In genomic region chr5:1799602-1800469, GRCh38 we compare ENCODE assay signal across 1 cellular context.
TF ChIP-seq lines count a peak whose summit lies in the region.

MRPL36 (minus strand) TSS chr5:1799837; CDS start chr5:1798935, 902 bp downstream.

TF ChIP-seq in K562, 482 proteins besides CTCF, POLR2A, EP300 and RAD21 (continued from another document and continues in another):
- TF ChIP-seq ZBTB12 (CRISPR knock-in tag; IDR thresholded peaks at IDR 0.05) (peak; percentile 59), USF2 (CRISPR knock-in tag; IDR thresholded peaks at IDR 0.05) (peak; percentile 98), DDX20 (tag; IDR thresholded peaks at IDR 0.05; ENCODE audit: low read depth) (no peak), DMBX1 (CRISPR knock-in tag; IDR thresholded peaks at IDR 0.05; ENCODE audit: borderline replicate concordance) (no peak), CHCHD3 (CRISPR knock-in tag; IDR thresholded peaks at IDR 0.05) (no peak), NR0B1 (IDR thresholded peaks at IDR 0.05; ENCODE audit: partially characterized antibody) (no peak), CSDE1 (IDR thresholded peaks at IDR 0.05) (no peak), ZNF79 (CRISPR knock-in tag; IDR thresholded peaks at IDR 0.05; ENCODE audit: low read depth) (no peak), TSHZ1 (CRISPR knock-in tag; IDR thresholded peaks at IDR 0.05) (no peak), SETDB1 (IDR thresholded peaks at IDR 0.05; ENCODE audit: low read length) (no peak), EP400 (IDR thresholded peaks at IDR 0.05) (peak; percentile 86), SRSF1 (IDR thresholded peaks at IDR 0.05; ENCODE audit: low read depth, low read length) (no peak), ZNF280B (CRISPR knock-in tag; IDR thresholded peaks at IDR 0.05) (no peak), GTF2E2 (tag; IDR thresholded peaks at IDR 0.05) (no peak), ZZZ3 (IDR thresholded peaks at IDR 0.05) (no peak), ZNF76 (CRISPR knock-in tag; IDR thresholded peaks at IDR 0.05; ENCODE audit: borderline replicate concordance) (no peak), SNAPC5 (CRISPR knock-in tag; IDR thresholded peaks at IDR 0.05) (no peak), SMAD4 (CRISPR knock-in tag; conservative IDR thresholded peaks at IDR 0.05) (no peak), ZNF23 (CRISPR knock-in tag; IDR thresholded peaks at IDR 0.05) (no peak), ADNP (tag; IDR thresholded peaks at IDR 0.05) (no peak), FIP1L1 (IDR thresholded peaks at IDR 0.05; ENCODE audit: low read depth, low read length, poor library complexity, severe bottlenecking) (no peak), GABPB2 (CRISPR knock-in tag; conservative IDR thresholded peaks at IDR 0.05) (no peak), SAFB2 (IDR thresholded peaks at IDR 0.05; ENCODE audit: borderline replicate concordance, low read depth, low read length, severe bottlenecking) (no peak), ZNF551 (CRISPR knock-in tag; IDR thresholded peaks at IDR 0.05) (no peak), EHMT2 (IDR thresholded peaks at IDR 0.05) (no peak), MBD1 (CRISPR knock-in tag; IDR thresholded peaks at IDR 0.05) (no peak), TAF15 (IDR thresholded peaks at IDR 0.05; ENCODE audit: low read depth, low read length) (no peak), DIDO1 (tag; IDR thresholded peaks at IDR 0.05; ENCODE audit: low read depth) (peak; percentile 44; the same call in 1 of the 2 replicates), SIRT6 (IDR thresholded peaks at IDR 0.05; ENCODE audit: low read depth, low read length) (no peak), TRIM28 (IDR thresholded peaks at IDR 0.05) (peak; percentile 96), TFAP4 (CRISPR knock-in tag; IDR thresholded peaks at IDR 0.05; ENCODE audit: borderline replicate concordance) (peak; percentile 66), ZNF263 (CRISPR knock-in tag; IDR thresholded peaks at IDR 0.05; ENCODE audit: borderline replicate concordance) (peak; percentile 54; the same call in 1 of the 2 replicates), ERF (CRISPR knock-in tag; IDR thresholded peaks at IDR 0.05) (no peak), ARID3B (CRISPR knock-in tag; IDR thresholded peaks at IDR 0.05; ENCODE audit: borderline replicate concordance) (no peak), CREBBP (IDR thresholded peaks at IDR 0.05; ENCODE audit: low read depth, low read length) (no peak), ZKSCAN8 (CRISPR knock-in tag; IDR thresholded peaks at IDR 0.05) (no peak), CEBPG (CRISPR knock-in tag; IDR thresholded peaks at IDR 0.05) (no peak), CEBPG (tag; conservative IDR thresholded peaks at IDR 0.05 in 1 of 2, IDR thresholded peaks at IDR 0.05 in 1 of 2) (no peak), ZNF124 (CRISPR knock-in tag; IDR thresholded peaks at IDR 0.05) (no peak), MLLT1 (IDR thresholded peaks at IDR 0.05) (peak; percentile 53 to 74), ZNF277 (CRISPR knock-in tag; IDR thresholded peaks at IDR 0.05; ENCODE audit: borderline replicate concordance) (no peak), ZNF398 (CRISPR knock-in tag; IDR thresholded peaks at IDR 0.05) (no peak), ZFP30 (CRISPR knock-in tag; IDR thresholded peaks at IDR 0.05; ENCODE audit: borderline replicate concordance) (no peak), SUPT5H (IDR thresholded peaks at IDR 0.05) (peak; percentile 96), PCBP2 (IDR thresholded peaks at IDR 0.05; ENCODE audit: low read depth, low read length, poor library complexity, severe bottlenecking) (no peak), ETS2 (tag; IDR thresholded peaks at IDR 0.05; ENCODE audit: borderline replicate concordance, poor library complexity, severe bottlenecking) (no peak), E2F6 (IDR thresholded peaks at IDR 0.05; ENCODE audit: borderline replicate concordance in 1 of 2, extremely low read depth in 1 of 2, insufficient read depth in 1 of 2, insufficient read length in 1 of 2, low read depth in 1 of 2, low read length in 1 of 2, poor library complexity in 1 of 2, severe bottlenecking in 1 of 2) (peak; percentile 12 to 14), ZFX (CRISPR knock-in tag; IDR thresholded peaks at IDR 0.05) (peak; percentile 77)
